ENCODE assay signal across 29 cellular contexts in the genomic region with DNA sequence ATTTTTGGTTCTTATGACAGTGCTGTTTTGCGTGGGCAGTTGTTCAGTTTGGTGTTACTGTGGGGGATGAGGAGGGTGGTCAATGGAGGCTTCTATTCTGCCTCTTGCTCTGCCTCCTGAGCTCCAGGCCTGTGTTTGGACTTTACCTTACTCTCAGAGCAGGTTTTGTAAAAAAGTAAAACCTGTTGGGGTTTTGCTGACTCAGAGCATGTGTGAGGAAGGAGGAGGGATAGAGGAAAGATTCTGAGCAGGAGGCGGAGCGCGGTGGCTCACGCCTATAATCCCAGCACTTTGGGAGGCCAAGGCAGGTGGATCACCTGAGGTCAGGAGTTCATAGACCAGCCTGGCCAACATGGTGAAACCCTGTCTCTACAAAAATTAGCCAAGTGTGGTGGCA. TPM values are rescaled to one million over a fixed set of nuclear protein-coding genes. Genes with fewer than 3 reads are reported as not detected.
DNase-seq lines count a peak whose midpoint lies in the region; ATAC-seq and TF ChIP-seq lines count a peak whose summit lies in the region.
"Had no signal": no experiment of that assay in that cellular context is flagged by ENCODE, and none has a peak within 500 bp of the region (broad histone marks: within the 10 kb centered on the region; RNA-seq: fewer than 3 reads in every experiment).

No MANE protein-coding gene starts in this region.

- no peaks in the 10 kb centered on the region for H3K27me3 Mint-ChIP-seq in MCF 10A (ENCODE audit: insufficient read depth, unreplicated experiment)
- H3K27me3 Mint-ChIP-seq in endodermal cell (ENCODE audit: insufficient read depth), result no peaks in the 10 kb centered on the region
- H3K27me3 Mint-ChIP-seq in T-cell, result peaks cover 4 to 5% of the 10 kb centered on the region in 2 donors

- 100% methylated on average over 2 of the region's 5 CpGs for WGBS in mammary epithelial cell (ENCODE audit: low coverage, missing lambda C conversion rate)
- 83 to 84% methylated on average over 4 to 5 of the region's 5 CpGs for WGBS in endodermal cell (ENCODE audit: insufficient coverage in 1 of 2, insufficient read length in 1 of 2), 2 experiments

- H3K27me3 ChIP-seq in mammary epithelial cell (ENCODE audit: insufficient read depth, low read length), result no peaks in the 10 kb centered on the region
- H3K27me3 ChIP-seq in endodermal cell (ENCODE audit: control insufficient read depth, insufficient read depth, low read length, poor library complexity, severe bottlenecking), result no peaks in the 10 kb centered on the region

- H3K4me3 ChIP-seq in mammary epithelial cell (replicated peaks in 1 of 3; ENCODE audit: insufficient read depth in 1 of 3, low read depth in 2 of 3, low read length in 3 of 3) (no peak overlapping the region), endodermal cell (ENCODE audit: low read length) (no peak overlapping the region)
- H3K4me3 ChIP-seq: upper lobe of right lung had no signal

- H3K79me2 ChIP-seq in mammary epithelial cell (ENCODE audit: insufficient read depth, low read length), result no peaks in the 10 kb centered on the region

- no peak overlapping the region for H3K4me2 ChIP-seq in mammary epithelial cell (ENCODE audit: insufficient read depth, low read depth, low read length)

- dilution Hi-C loops in mammary epithelial cell (cut with HindIII; ENCODE audit: low sequenced_read_pairs), result no loop called here

- H3K36me3 Mint-ChIP-seq in MCF 10A (ENCODE audit: insufficient read depth, unreplicated experiment) (no peaks in the 10 kb centered on the region), endodermal cell (ENCODE audit: low read depth) (peaks cover 10% of the 10 kb centered on the region), T-cell (no peaks in the 10 kb centered on the region)
- H3K36me3 Mint-ChIP-seq: activated naive CD8-positive, alpha-beta T cell treated with anti-CD3 and anti-CD28 coated beads, Interleukin-2, amount 10 ng/mL, durations not matched to agents 7 days and 5 days; CD8-positive, alpha-beta T cell; natural killer cell; stimulated activated effector memory CD8-positive, alpha-beta T cell treated with anti-CD3 and anti-CD28 coated beads, Interleukin-12 subunit alpha, Interleukin-12 subunit beta, amount 100 ng/mL, for 72 hours had no signal

- BruUV-seq in mammary epithelial cell (replicated peaks; lab: Mats Ljungman, UMichigan), result no TSS peak
- no TSS peak for BruUV-seq in MCF 10A (replicated peaks; lab: Mats Ljungman, UMichigan)

- H4K20me1 ChIP-seq in mammary epithelial cell (ENCODE audit: insufficient read depth, low read length), result no peaks in the 10 kb centered on the region

- intact Hi-C loops in mammary epithelial cell (cut with micrococcal nuclease), result loop anchor here (5.0 kb wide), 1 partner anchor 132 kb away; a partner anchor contains a TSS
- intact Hi-C loops in MCF 10A (cut with micrococcal nuclease), result no loop called here

- H3K9ac ChIP-seq in mammary epithelial cell (ENCODE audit: insufficient read depth, low read length), result no peak overlapping the region
- H3K9ac ChIP-seq in endodermal cell (ENCODE audit: extremely low read depth, low read length, poor library complexity, severe bottlenecking), result no peak overlapping the region

- no peaks in the 10 kb centered on the region for H3K9me3 Mint-ChIP-seq in MCF 10A (ENCODE audit: unreplicated experiment)
- H3K9me3 Mint-ChIP-seq in endodermal cell, result peaks cover 18% of the 10 kb centered on the region
- no peaks in the 10 kb centered on the region for H3K9me3 Mint-ChIP-seq in T-cell
- H3K9me3 Mint-ChIP-seq: activated T-cell treated with anti-CD3 and anti-CD28 coated beads, Interleukin-2, amount 50 U/mL, for 4 hours; CD8-positive, alpha-beta T cell; natural killer cell; stimulated activated effector memory CD8-positive, alpha-beta T cell treated with anti-CD3 and anti-CD28 coated beads, Interleukin-12 subunit alpha, Interleukin-12 subunit beta, amount 100 ng/mL, for 72 hours had no signal

- POLR2A ChIA-PET in MCF 10A (lab: Yijun Ruan, JAX) (no interaction called here), T-cell (lab: Charles Lee) (no interaction called here)

- no peaks in the 10 kb centered on the region for H3K4me1 Mint-ChIP-seq in MCF 10A (ENCODE audit: insufficient read depth, unreplicated experiment)
- peaks cover 43% of the 10 kb centered on the region for H3K4me1 Mint-ChIP-seq in endodermal cell
- H3K4me1 Mint-ChIP-seq in T-cell, result no peaks in the 10 kb centered on the region
- H3K4me1 Mint-ChIP-seq: activated naive CD8-positive, alpha-beta T cell treated with anti-CD3 and anti-CD28 coated beads, Interleukin-2, amount 10 ng/mL, durations not matched to agents 7 days and 5 days; natural killer cell; stimulated activated effector memory CD8-positive, alpha-beta T cell treated with anti-CD3 and anti-CD28 coated beads, Interleukin-12 subunit alpha, Interleukin-12 subunit beta, amount 100 ng/mL, for 72 hours had no signal

- no peak for DNase-seq in mammary epithelial cell
- no peak for DNase-seq in MCF 10A (ENCODE audit: unreplicated experiment)
- peak; percentile 67 for DNase-seq in endodermal cell
- DNase-seq in left kidney (ENCODE audit: low read depth, low spot score), result peak; percentile 42
- DNase-seq in LoVo (ENCODE audit: low spot score), result no peak
- no peak for DNase-seq in T-cell
- no peak for DNase-seq in stimulated activated naive CD4-positive, alpha-beta T cell (lab: John Stamatoyannopoulos, UW)
- DNase-seq: activated CD4-positive, alpha-beta T cell treated with anti-CD3 and anti-CD28 coated beads, Interleukin-2, amount 50 U/mL, for 1 hour; activated CD4-positive, CD25-positive, alpha-beta regulatory T cell; activated gamma-delta T cell treated with Interleukin-2 at 50 U/mL for 16 hours; activated naive CD8-positive, alpha-beta T cell treated with anti-CD3 and anti-CD28 coated beads, Interleukin-2, amount 10 ng/mL, durations not matched to agents 7 days and 5 days; activated T-cell treated with anti-CD3 and anti-CD28 coated beads, Interleukin-2, amount 50 U/mL, for 4 hours; aorta; CD8-positive, alpha-beta T cell; glutamatergic neuron; natural killer cell; NCI-H1105 treated with DMSO at 0.1 percent for 48 hours; NCI-H2171 treated with DMSO at 0.1 percent for 48 hours; NCI-H510A treated with DMSO at 0.1 percent for 48 hours; upper lobe of right lung had no signal

- peak overlapping the region; percentile 80 for H2AFZ ChIP-seq in mammary epithelial cell (ENCODE audit: low read depth, low read length)

- no peak for ATAC-seq in T-cell (replicated peaks in 1 of 4)
- ATAC-seq in GM18502 (IDR thresholded peaks at IDR 0.05; ENCODE audit: poor library complexity, unreplicated experiment), result no peak
- ATAC-seq: activated T-cell treated with anti-CD3 and anti-CD28 coated beads, Interleukin-2, amount 50 U/mL, for 4 hours; CD8-positive, alpha-beta T cell; HCT116; natural killer cell; stimulated activated effector memory CD8-positive, alpha-beta T cell treated with anti-CD3 and anti-CD28 coated beads, Interleukin-12 subunit alpha, Interleukin-12 subunit beta, amount 100 ng/mL, for 72 hours; upper lobe of right lung had no signal

- CTCF ChIA-PET in mammary epithelial cell (lab: Charles Lee; ENCODE audit: low non-redundant PET), result no interaction called here
- CTCF ChIA-PET in MCF 10A (lab: Yijun Ruan, JAX), result interaction anchor here (0.6 to 1.6 kb wide), 3 partner anchors 31 to 1096 kb away, joined by 4 to 5 read pairs (median 4); no protein-coding TSS in a partner anchor
- CTCF ChIA-PET in T-cell (lab: Charles Lee), result no interaction called here

- no peak overlapping the region for H3K27ac ChIP-seq in mammary epithelial cell (ENCODE audit: insufficient read depth, low read depth, low read length)
- no peak overlapping the region for H3K27ac ChIP-seq in endodermal cell (ENCODE audit: low read depth, low read length)
- H3K27ac ChIP-seq: upper lobe of right lung had no signal

- in situ Hi-C loops in mammary epithelial cell (cut with MboI; ENCODE audit: low sequenced_read_pairs in 2 of 2), result no loop called here

- no peak for TF ChIP-seq CTCF in mammary epithelial cell (conservative IDR thresholded peaks at IDR 0.05 in 1 of 2, IDR thresholded peaks at IDR 0.05 in 1 of 2; ENCODE audit: extremely low read depth in 1 of 2, insufficient read depth in 1 of 2, low read depth in 1 of 2, low read length in 2 of 2)
- TF ChIP-seq CTCF in MCF 10A (IDR thresholded peaks at IDR 0.05; ENCODE audit: unreplicated experiment), result no peak
- TF ChIP-seq CTCF in endodermal cell (conservative IDR thresholded peaks at IDR 0.05), result no peak

- H3K9me3 ChIP-seq in mammary epithelial cell (replicated peaks; ENCODE audit: insufficient read depth, low read length) (no peaks in the 10 kb centered on the region), endodermal cell (ENCODE audit: control insufficient read depth, low read length) (peaks cover 17% of the 10 kb centered on the region)
- H3K9me3 ChIP-seq: upper lobe of right lung had no signal

- H3K36me3 ChIP-seq in mammary epithelial cell (ENCODE audit: insufficient read depth, low read length) (no peaks in the 10 kb centered on the region), endodermal cell (ENCODE audit: control insufficient read depth, insufficient read depth, low read length) (no peaks in the 10 kb centered on the region)
- H3K36me3 ChIP-seq: upper lobe of right lung had no signal

- H3K27ac Mint-ChIP-seq in MCF 10A (ENCODE audit: low read depth, unreplicated experiment) (no peak overlapping the region), endodermal cell (peak overlapping the region; percentile 9), T-cell (no peak overlapping the region)
- H3K27ac Mint-ChIP-seq: activated naive CD8-positive, alpha-beta T cell treated with anti-CD3 and anti-CD28 coated beads, Interleukin-2, amount 10 ng/mL, durations not matched to agents 7 days and 5 days; CD8-positive, alpha-beta T cell; natural killer cell; stimulated activated effector memory CD8-positive, alpha-beta T cell treated with anti-CD3 and anti-CD28 coated beads, Interleukin-12 subunit alpha, Interleukin-12 subunit beta, amount 100 ng/mL, for 72 hours had no signal

- H3K4me3 Mint-ChIP-seq in MCF 10A (ENCODE audit: unreplicated experiment), result no peak overlapping the region
- H3K4me3 Mint-ChIP-seq in endodermal cell, result no peak overlapping the region
- no peak overlapping the region for H3K4me3 Mint-ChIP-seq in T-cell
- H3K4me3 Mint-ChIP-seq: activated naive CD8-positive, alpha-beta T cell treated with anti-CD3 and anti-CD28 coated beads, Interleukin-2, amount 10 ng/mL, durations not matched to agents 7 days and 5 days; activated T-cell treated with anti-CD3 and anti-CD28 coated beads, Interleukin-2, amount 50 U/mL, for 4 hours; CD8-positive, alpha-beta T cell; natural killer cell; stimulated activated effector memory CD8-positive, alpha-beta T cell treated with anti-CD3 and anti-CD28 coated beads, Interleukin-12 subunit alpha, Interleukin-12 subunit beta, amount 100 ng/mL, for 72 hours had no signal

- H3K4me1 ChIP-seq in mammary epithelial cell (ENCODE audit: insufficient read depth, low read length) (peaks cover 28% of the 10 kb centered on the region), endodermal cell (ENCODE audit: control insufficient read depth, insufficient read depth, low read length) (no peaks in the 10 kb centered on the region)
- H3K4me1 ChIP-seq: upper lobe of right lung had no signal

RNA-seq across cellular contexts. Expression of a gene that starts 6.7 kb away (rescaled TPM):
- 10 to 100 TPM in 1 of 2 donors, 1 to 10 TPM in 1; 5.3 to 17.0 TPM for total RNA-seq in mammary epithelial cell
- polyA plus RNA-seq in mammary epithelial cell, result 18.8 TPM
- polyA minus RNA-seq in mammary epithelial cell, result 40.4 TPM
- not detected in 2 replicates for total RNA-seq in MCF 10A (2022)
- total RNA-seq in endodermal cell, result 10 to 100 TPM in 1 of 2 donors, 1 to 10 TPM in 1; 7.1 to 11.6 TPM
- polyA plus RNA-seq in endodermal cell (2013, experiment 1 of 2), result 1.2 TPM
- polyA plus RNA-seq in endodermal cell (2013, experiment 2 of 2), result 1.1 TPM
- not detected for total RNA-seq in T-cell
- total RNA-seq: A172; activated naive CD8-positive, alpha-beta T cell treated with anti-CD3 and anti-CD28 coated beads, Interleukin-2, amount 10 ng/mL, durations not matched to agents 7 days and 5 days; activated T-cell treated with anti-CD3 and anti-CD28 coated beads, Interleukin-2, amount 50 U/mL, for 4 hours; CD8-positive, alpha-beta T cell; endothelial cell of umbilical vein; M059J; natural killer cell; OCI-LY7; omental fat pad; T-helper 1 cell treated with Interleukin-12 subunit alpha and Interleukin-12 subunit beta and Interleukin-4 antibody, amounts not matched to agents 30 ng/mL and 1 ng/mL, for 36 hours; upper lobe of right lung had no signal
- polyA plus RNA-seq: endothelial cell of umbilical vein had no signal

Comparison
In these comparisons a context has a peak if more than half of its experiments do, and no peak if none do; other contexts are left out.
1. DNase-seq: peak in endodermal cell (single experiment) and left kidney (single experiment); none in mammary epithelial cell (single experiment), MCF 10A (single experiment), LoVo (single experiment), T-cell (0 of 34) and stimulated activated naive CD4-positive, alpha-beta T cell (0 of 6).